17 cellular contexts compared by ENCODE assay signal in the genomic region with DNA sequence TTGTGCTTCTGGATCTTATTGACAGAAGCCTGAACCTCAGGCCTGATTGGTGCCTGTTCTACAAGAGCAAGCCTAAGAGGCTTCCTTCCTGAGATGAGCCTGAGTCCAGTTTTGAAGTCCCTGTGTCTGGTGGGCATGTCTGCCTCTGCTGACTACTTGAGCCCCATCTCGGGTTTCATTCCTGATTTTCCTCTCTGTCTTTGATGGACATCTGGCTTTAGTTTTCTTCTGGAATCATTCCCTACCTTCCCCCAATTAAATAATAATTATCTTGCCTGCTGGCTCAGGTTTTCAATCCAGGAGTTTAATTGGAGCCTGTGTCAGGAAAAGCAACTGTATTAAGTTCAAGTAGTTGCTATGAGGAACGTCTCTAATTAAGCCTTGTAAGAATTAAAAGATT.
"Had no signal": no experiment of that assay in that cellular context is flagged by ENCODE, and none has a peak within 500 bp of the region (broad histone marks: within the 10 kb centered on the region; RNA-seq: fewer than 3 reads in every experiment).

No MANE protein-coding gene starts in this region.

- DNase-seq: activated CD4-positive, alpha-beta T cell treated with anti-CD3 and anti-CD28 coated beads, Interleukin-2, amount 50 U/mL, for 4 hours; activated effector memory CD4-positive, alpha-beta T cell treated with anti-CD3 and anti-CD28 coated beads, Interleukin-2, amount 50 U/mL, for 16 hours; activated T-cell treated with anti-CD3 and anti-CD28 coated beads, Interleukin-2, amount 50 U/mL, for 24 hours; dorsolateral prefrontal cortex; foreskin keratinocyte; heart left ventricle; psoas muscle; spleen; stimulated activated CD4-positive, alpha-beta T cell treated with anti-CD3 and anti-CD28 coated beads, Interleukin-1b, Interleukin-23, amount 100 ng/mL, for 48 hours; stimulated activated naive CD4-positive, alpha-beta T cell; substantia nigra; transverse colon had no signal

- ATAC-seq: activated CD4-positive, CD25-positive, alpha-beta regulatory T cell treated with anti-CD3 and anti-CD28 coated beads, Interleukin-2, amount 50 U/mL, for 24 hours; activated naive CD4-positive, alpha-beta T cell treated with anti-CD3 and anti-CD28 coated beads, Interleukin-2, amount 50 U/mL, for 72 hours; foreskin keratinocyte; heart left ventricle; left lobe of liver; psoas muscle; sciatic nerve had no signal

- H3K27me3 ChIP-seq: breast epithelium, heart left ventricle, spleen, transverse colon had no signal

- H3K27ac ChIP-seq: breast epithelium, dorsolateral prefrontal cortex, foreskin keratinocyte, heart left ventricle, psoas muscle, spleen, transverse colon had no signal

- H3K9me3 ChIP-seq: breast epithelium, heart left ventricle, psoas muscle, spleen, transverse colon had no signal

- H3K36me3 ChIP-seq: breast epithelium, heart left ventricle, spleen, transverse colon had no signal

- H3K4me1 ChIP-seq: breast epithelium, foreskin keratinocyte, heart left ventricle, psoas muscle, spleen, transverse colon had no signal

- H3K4me3 ChIP-seq: breast epithelium, dorsolateral prefrontal cortex, heart left ventricle, psoas muscle, spleen, transverse colon had no signal
